11 cellular contexts compared by ENCODE assay signal in the genomic region with DNA sequence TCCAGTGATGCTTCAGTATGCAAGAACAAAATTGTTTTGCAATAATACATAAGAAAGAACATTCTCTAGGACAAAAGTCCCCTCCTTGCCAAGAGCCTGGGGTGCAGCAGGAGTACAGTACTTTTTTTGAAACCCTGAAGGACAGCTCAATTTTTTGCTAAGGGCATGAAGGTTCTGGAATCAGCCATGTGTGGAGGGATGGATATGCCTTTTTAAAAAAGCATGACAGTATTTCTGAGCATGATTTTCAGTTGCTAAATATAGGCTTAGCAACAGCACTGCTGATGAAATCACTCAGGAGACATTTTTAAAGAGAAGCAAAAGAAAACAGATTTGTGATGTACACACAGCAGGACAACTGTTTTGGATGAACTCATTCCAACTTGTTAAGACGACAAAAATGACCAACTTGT. TPM values are rescaled to one million over a fixed set of nuclear protein-coding genes. Genes with fewer than 3 reads are reported as not detected.
A peak's percentile ranks its signal among the peaks of the same experiment; 100 is the strongest.
DNase-seq lines count a peak whose midpoint lies in the region; ATAC-seq, FAIRE-seq and TF ChIP-seq lines count a peak whose summit lies in the region.
"Had no signal": no experiment of that assay in that cellular context is flagged by ENCODE, and none has a peak within 500 bp of the region (broad histone marks: within the 10 kb centered on the region; RNA-seq: fewer than 3 reads in every experiment).

No MANE protein-coding gene starts in this region.

- no peaks in the 10 kb centered on the region for H3K79me1 ChIP-seq in neuronal stem cell (ENCODE audit: low read depth, low read length)

- peak overlapping the region in 2 of 11 experiments; percentile 16 to 42; a peak in 1 of 22 replicates for H3K9ac ChIP-seq in BLaER1 treated with 17β-estradiol and CSF1 and Interleukin-3, amounts not matched to agents 10 nM and 100 nM
- H3K9ac ChIP-seq in neuronal stem cell (ENCODE audit: low read depth, low read length, poor library complexity) = no peak overlapping the region

- intact Hi-C loops in activated B cell treated with CpG ODN at 0.5 μM for 24 hours (cut with micrococcal nuclease) = loop anchor here (10.0 kb wide), 1 partner anchor 517 kb away; no protein-coding TSS in a partner anchor
- intact Hi-C loops in sciatic nerve (cut with DNase I) = no loop called here

- peak overlapping the region in 9 of 11 experiments; percentile 29 to 72 (median 56); a peak in 18 of 22 replicates for H3K4me2 ChIP-seq in BLaER1 treated with 17β-estradiol and CSF1 and Interleukin-3, amounts not matched to agents 10 nM and 100 nM
- no peak overlapping the region for H3K4me2 ChIP-seq in neuronal stem cell (ENCODE audit: insufficient read depth, low read length, poor library complexity, severe bottlenecking)

- no peak overlapping the region for H3K23ac ChIP-seq in neuronal stem cell (ENCODE audit: low read depth, low read length, poor library complexity)

- H3K9me3 Mint-ChIP-seq in activated B cell treated with CpG ODN at 0.5 μM for 24 hours = no peaks in the 10 kb centered on the region

- no peak overlapping the region for H4K91ac ChIP-seq in neuronal stem cell (ENCODE audit: low read depth, low read length, poor library complexity)

- H3K27me3 Mint-ChIP-seq in activated B cell treated with CpG ODN at 0.5 μM for 24 hours = no peaks in the 10 kb centered on the region
- H3K27me3 Mint-ChIP-seq: CD4-positive, CD25-positive, alpha-beta regulatory T cell had no signal

- no peak overlapping the region for H2BK5ac ChIP-seq in neuronal stem cell (ENCODE audit: low read length)

- no peak overlapping the region for H3K14ac ChIP-seq in neuronal stem cell (ENCODE audit: low read length)

- no peak overlapping the region for H2BK12ac ChIP-seq in neuronal stem cell (ENCODE audit: low read length)

- FAIRE-seq in D721Med (lab: Jason Lieb, UNC) = no peak

- H3K27me3 ChIP-seq in BLaER1 treated with 17β-estradiol and CSF1 and Interleukin-3, amounts not matched to agents 10 nM and 100 nM = no peaks in the 10 kb centered on the region
- H3K27me3 ChIP-seq in neuronal stem cell (ENCODE audit: control insufficient read depth in 3 of 3, insufficient read depth in 3 of 3, low read depth in 1 of 3, low read length in 3 of 3) = no peaks in the 10 kb centered on the region

- peaks cover 63 to 87% (median 74%) of the 10 kb centered on the region in 11 experiments for H3K36me3 ChIP-seq in BLaER1 treated with 17β-estradiol and CSF1 and Interleukin-3, amounts not matched to agents 10 nM and 100 nM
- H3K36me3 ChIP-seq in neuronal stem cell (replicated peaks in 1 of 2; ENCODE audit: control insufficient read depth in 2 of 2, insufficient read depth in 2 of 2, low read length in 2 of 2) = peaks cover 8 to 59% of the 10 kb centered on the region in 2 donors

- H2AFZ ChIP-seq in neuronal stem cell (ENCODE audit: low read length) = no peak overlapping the region

- TF ChIP-seq CTCF in activated B cell treated with CpG ODN at 0.5 μM for 24 hours (IDR thresholded peaks at IDR 0.05) (no peak), foreskin fibroblast (IDR thresholded peaks at IDR 0.05; ENCODE audit: low read depth, low read length) (no peak), D721Med (IDR thresholded peaks at IDR 0.05; ENCODE audit: insufficient read depth, missing control alignments) (no peak)

- no peaks in the 10 kb centered on the region for H3K4me1 Mint-ChIP-seq in activated B cell treated with CpG ODN at 0.5 μM for 24 hours

- no peak overlapping the region for H3K4ac ChIP-seq in neuronal stem cell (ENCODE audit: low read length)

- no CpG with 5 or more reads among the region's 1 CpG for WGBS in neuronal stem cell (ENCODE audit: extremely low coverage in 2 of 2, insufficient read length in 2 of 2, insufficient replicate concordance in 1 of 2), 2 donors

- H2AK5ac ChIP-seq in neuronal stem cell (ENCODE audit: low read depth, low read length) = no peak overlapping the region

- peaks cover 23 to 29% (median 26%) of the 10 kb centered on the region in 10 experiments for H3K4me1 ChIP-seq in BLaER1 treated with 17β-estradiol and CSF1 and Interleukin-3, amounts not matched to agents 10 nM and 100 nM
- no peaks in the 10 kb centered on the region for H3K4me1 ChIP-seq in neuronal stem cell (ENCODE audit: control insufficient read depth in 2 of 2, insufficient read depth in 1 of 2, low read depth in 1 of 2, low read length in 2 of 2)

- H3K4me3 ChIP-seq in BLaER1 treated with 17β-estradiol and CSF1 and Interleukin-3, amounts not matched to agents 10 nM and 100 nM = no peak overlapping the region
- H3K4me3 ChIP-seq in foreskin fibroblast (ENCODE audit: low read depth in 1 of 2, low read length in 2 of 2) (no peak overlapping the region), neuronal stem cell (ENCODE audit: low read length in 2 of 2) (no peak overlapping the region)

- no peak overlapping the region for H3K4me3 Mint-ChIP-seq in activated B cell treated with CpG ODN at 0.5 μM for 24 hours
- H3K4me3 Mint-ChIP-seq: CD4-positive, CD25-positive, alpha-beta regulatory T cell had no signal

- DNase-seq in activated B cell treated with CpG ODN at 0.5 μM for 24 hours = no peak
- peak; percentile 27 to 65 for DNase-seq in foreskin fibroblast
- DNase-seq in sciatic nerve (ENCODE audit: low spot score) = no peak
- DNase-seq in neuronal stem cell (ENCODE audit: low spot score) = no peak
- DNase-seq in D721Med (ENCODE audit: insufficient read length, low spot score) = no peak
- no peak for DNase-seq in NCI-H2081 (lab: John Stamatoyannopoulos, UW)
- DNase-seq in ureter (ENCODE audit: low spot score) = no peak
- DNase-seq: activated CD4-positive, alpha-beta T cell treated with anti-CD3 and anti-CD28 coated beads, Interleukin-2, amount 50 U/mL, for 48 hours; CD4-positive, CD25-positive, alpha-beta regulatory T cell; NCI-H1092 had no signal

- peaks cover 85% of the 10 kb centered on the region for H3K36me3 Mint-ChIP-seq in activated B cell treated with CpG ODN at 0.5 μM for 24 hours (ENCODE audit: low read depth)

- H2BK120ac ChIP-seq in neuronal stem cell (ENCODE audit: low read depth, low read length) = no peak overlapping the region

- H3K9me3 ChIP-seq in BLaER1 treated with 17β-estradiol and CSF1 and Interleukin-3, amounts not matched to agents 10 nM and 100 nM (replicated peaks in 1 of 11) = peaks cover 0 to 12% (median 3%) of the 10 kb centered on the region in 11 experiments; a peak in 11 of 22 replicates
- no peaks in the 10 kb centered on the region for H3K9me3 ChIP-seq in neuronal stem cell (replicated peaks in 1 of 2; ENCODE audit: control insufficient read depth in 2 of 2, insufficient read depth in 1 of 2, low read depth in 1 of 2, low read length in 2 of 2)

- H2BK15ac ChIP-seq in neuronal stem cell (ENCODE audit: low read length) = no peak overlapping the region

- POLR2A ChIA-PET in activated B cell treated with CpG ODN at 0.5 μM for 24 hours (lab: Charles Lee) = no interaction called here

- H3K27ac Mint-ChIP-seq in activated B cell treated with CpG ODN at 0.5 μM for 24 hours = peak overlapping the region; percentile 9

- no peak for ATAC-seq in activated B cell treated with CpG ODN at 0.5 μM for 24 hours (ENCODE audit: low read depth)
- ATAC-seq in sciatic nerve = peak; percentile 66

- H4K20me1 ChIP-seq in BLaER1 treated with 17β-estradiol and CSF1 and Interleukin-3, amounts not matched to agents 10 nM and 100 nM = peaks cover 0 to 23% (median 0%) of the 10 kb centered on the region in 11 experiments; a peak in 2 of 22 replicates

- H3K27ac ChIP-seq in BLaER1 treated with 17β-estradiol and CSF1 and Interleukin-3, amounts not matched to agents 10 nM and 100 nM = peak overlapping the region in 9 of 11 experiments; percentile 19 to 65 (median 51); a peak in 14 of 22 replicates
- H3K27ac ChIP-seq in neuronal stem cell (replicated peaks; ENCODE audit: low read length) = no peak overlapping the region

- CTCF ChIA-PET in activated B cell treated with CpG ODN at 0.5 μM for 24 hours (lab: Charles Lee) = interaction anchor here (1.3 kb wide), 1 partner anchor 11 kb away, joined by 3 read pairs; no protein-coding TSS in a partner anchor

- no peak overlapping the region for H4K8ac ChIP-seq in neuronal stem cell (ENCODE audit: low read depth, low read length)

- H3K18ac ChIP-seq in neuronal stem cell (ENCODE audit: low read length) = no peak overlapping the region

RNA-seq across cellular contexts. Expression of gene HBP1, which starts 39.2 kb away (rescaled TPM):
- total RNA-seq in activated B cell treated with CpG ODN at 0.5 μM for 24 hours (53.6 and 59.9 TPM in 2 replicates), sciatic nerve (78.4 TPM), ureter (62.1 TPM)
- 31.0 TPM for polyA plus RNA-seq in neuronal stem cell (2013, experiment 1 of 2)
- polyA plus RNA-seq in neuronal stem cell (2013, experiment 2 of 2) = 31.0 TPM

Comparison
In these comparisons a context has a peak if more than half of its experiments do, and no peak if none do; other contexts are left out.
1. DNase-seq: peak in foreskin fibroblast (2 of 2); none in activated B cell treated with CpG ODN at 0.5 μM for 24 hours (single experiment), sciatic nerve (single experiment), neuronal stem cell (single experiment), D721Med (single experiment), NCI-H2081 (0 of 2) and ureter (single experiment).